In genomic region chr3:128053614-128054013, GRCh38 we compare ENCODE assay signal across 8 cellular contexts. TPM values are rescaled to one million over a fixed set of nuclear protein-coding genes. Genes with fewer than 3 reads are reported as not detected.
DNase-seq lines count a peak whose midpoint lies in the region; ATAC-seq and TF ChIP-seq lines count a peak whose summit lies in the region.

No MANE protein-coding gene starts in this region.

- H4K20me1 ChIP-seq in BLaER1 treated with 17β-estradiol and CSF1 and Interleukin-3, amounts not matched to agents 10 nM and 100 nM = peaks cover 31 to 62% (median 54%) of the 10 kb centered on the region in 11 experiments

- peaks cover 32 to 37% (median 34%) of the 10 kb centered on the region in 10 experiments for H3K4me1 ChIP-seq in BLaER1 treated with 17β-estradiol and CSF1 and Interleukin-3, amounts not matched to agents 10 nM and 100 nM
- peaks cover 32 to 34% of the 10 kb centered on the region in 2 donors for H3K4me1 ChIP-seq in duodenal mucosa (ENCODE audit: control insufficient read depth in 1 of 2, insufficient read depth in 2 of 2, low read length in 2 of 2)

- peaks cover 4% of the 10 kb centered on the region for H3K27me3 Mint-ChIP-seq in neural crest cell (ENCODE audit: low read depth)

- no peak for ATAC-seq in GM18502 (IDR thresholded peaks at IDR 0.05; ENCODE audit: poor library complexity, unreplicated experiment)

- TF ChIP-seq CTCF in neural crest cell (conservative IDR thresholded peaks at IDR 0.05) = no peak

- H3K36me3 Mint-ChIP-seq in neural crest cell (ENCODE audit: low read depth) = peaks cover 2% of the 10 kb centered on the region

- H3K4me3 Mint-ChIP-seq in neural crest cell = peak overlapping the region; percentile 98

- no peak for DNase-seq in MG63
- no peak for DNase-seq in neural crest cell (ENCODE audit: low read depth, low spot score)
- DNase-seq in AG08396 (ENCODE audit: low spot score) = no peak
- DNase-seq in SKM-1 (lab: John Stamatoyannopoulos, UW; ENCODE audit: unreplicated experiment) = no peak
- DNase-seq in LoVo (ENCODE audit: low spot score) = no peak

- H3K9ac ChIP-seq in BLaER1 treated with 17β-estradiol and CSF1 and Interleukin-3, amounts not matched to agents 10 nM and 100 nM = peak overlapping the region; percentile 93 to 99 (median 98)
- H3K9ac ChIP-seq in duodenal mucosa (ENCODE audit: low read depth in 1 of 2, low read length in 2 of 2) = peak overlapping the region; percentile 82 to 89

- H3K36me3 ChIP-seq in BLaER1 treated with 17β-estradiol and CSF1 and Interleukin-3, amounts not matched to agents 10 nM and 100 nM = peaks cover 51 to 58% (median 53%) of the 10 kb centered on the region in 11 experiments
- H3K36me3 ChIP-seq in MG63 (peaks cover 58% of the 10 kb centered on the region), duodenal mucosa (ENCODE audit: control insufficient read depth in 1 of 2, insufficient read depth in 2 of 2, low read length in 2 of 2) (peaks cover 11 to 34% of the 10 kb centered on the region in 2 donors)

- no peaks in the 10 kb centered on the region for H3K9me3 ChIP-seq in BLaER1 treated with 17β-estradiol and CSF1 and Interleukin-3, amounts not matched to agents 10 nM and 100 nM (replicated peaks in 1 of 11)
- H3K9me3 ChIP-seq in MG63 = no peaks in the 10 kb centered on the region
- no peaks in the 10 kb centered on the region for H3K9me3 ChIP-seq in duodenal mucosa (ENCODE audit: control insufficient read depth in 1 of 2, low read length in 2 of 2)

- no peaks in the 10 kb centered on the region for H3K27me3 ChIP-seq in BLaER1 treated with 17β-estradiol and CSF1 and Interleukin-3, amounts not matched to agents 10 nM and 100 nM
- H3K27me3 ChIP-seq in MG63 (no peaks in the 10 kb centered on the region), duodenal mucosa (ENCODE audit: control insufficient read depth in 1 of 2, insufficient read depth in 2 of 2, low read length in 2 of 2) (no peaks in the 10 kb centered on the region)

- H3K4me2 ChIP-seq in BLaER1 treated with 17β-estradiol and CSF1 and Interleukin-3, amounts not matched to agents 10 nM and 100 nM = peak overlapping the region; percentile 81 to 98 (median 92)

- H3K4me3 ChIP-seq in BLaER1 treated with 17β-estradiol and CSF1 and Interleukin-3, amounts not matched to agents 10 nM and 100 nM = peak overlapping the region; percentile 87 to 100 (median 97)
- H3K4me3 ChIP-seq in MG63 = peak overlapping the region; percentile 98
- peak overlapping the region; percentile 86 to 95 for H3K4me3 ChIP-seq in duodenal mucosa (ENCODE audit: low read depth in 1 of 2, low read length in 2 of 2)

- peak overlapping the region; percentile 51 for H3K27ac Mint-ChIP-seq in neural crest cell (ENCODE audit: unreplicated experiment)

- H3K9me3 Mint-ChIP-seq in neural crest cell = no peaks in the 10 kb centered on the region

- peaks cover 39% of the 10 kb centered on the region for H3K4me1 Mint-ChIP-seq in neural crest cell

- peak overlapping the region in 8 of 11 experiments; percentile 92 to 98 (median 96); a peak in 17 of 22 replicates for H3K27ac ChIP-seq in BLaER1 treated with 17β-estradiol and CSF1 and Interleukin-3, amounts not matched to agents 10 nM and 100 nM
- H3K27ac ChIP-seq in duodenal mucosa (ENCODE audit: low read depth, low read length) = no peak overlapping the region

RNA-seq across cellular contexts. Expression of gene SEC61A1, which starts 1.4 kb away (rescaled TPM):
- total RNA-seq in MG63 (2014; rRNA removed; shearing (Covaris generic); ENCODE audit: low replicate concordance) = 287 and 366 TPM in 2 replicates
- 181 and 184 TPM in 2 replicates for total RNA-seq in neural crest cell
